12 cellular contexts compared by ENCODE assay signal in genomic region chr10:1957057-1957456, GRCh38.
"Had no signal": no experiment of that assay in that cellular context is flagged by ENCODE, and none has a peak within 500 bp of the region (broad histone marks: within the 10 kb centered on the region; RNA-seq: fewer than 3 reads in every experiment).

No MANE protein-coding gene starts in this region.

- H3K27ac Mint-ChIP-seq: activated B cell treated with CpG ODN at 0.5 μM for 24 hours; T-helper 1 cell treated with Interleukin-12 subunit alpha and Interleukin-12 subunit beta and Interleukin-4 antibody, amounts not matched to agents 30 μg/mL and 1 μg/mL, for 36 hours had no signal

- H3K9me3 ChIP-seq: esophagus squamous epithelium, neutrophil had no signal

- H3K36me3 ChIP-seq: cardiac muscle cell, esophagus squamous epithelium, neutrophil had no signal

- H3K4me1 ChIP-seq: esophagus squamous epithelium had no signal

- H3K27me3 Mint-ChIP-seq: activated B cell treated with CpG ODN at 0.5 μM for 24 hours had no signal

- H3K4me3 Mint-ChIP-seq: activated B cell treated with CpG ODN at 0.5 μM for 24 hours; T-helper 1 cell treated with Interleukin-12 subunit alpha and Interleukin-12 subunit beta and Interleukin-4 antibody, amounts not matched to agents 30 μg/mL and 1 μg/mL, for 36 hours had no signal

- H3K27ac ChIP-seq: cardiac muscle cell, esophagus squamous epithelium, neutrophil had no signal

- H3K9me3 Mint-ChIP-seq: activated B cell treated with CpG ODN at 0.5 μM for 24 hours; T-helper 1 cell treated with Interleukin-12 subunit alpha and Interleukin-12 subunit beta and Interleukin-4 antibody, amounts not matched to agents 30 μg/mL and 1 μg/mL, for 36 hours had no signal

- DNase-seq: activated B cell treated with CpG ODN at 0.5 μM for 24 hours, esophagus squamous epithelium, foreskin fibroblast, glutamatergic neuron, left cardiac atrium, midbrain, trophoblast cell had no signal

- H3K27me3 ChIP-seq: cardiac muscle cell, esophagus squamous epithelium, neutrophil had no signal

- H3K4me3 ChIP-seq: cardiac muscle cell, esophagus squamous epithelium, lung had no signal

- H3K4me1 Mint-ChIP-seq: activated B cell treated with CpG ODN at 0.5 μM for 24 hours had no signal

- ATAC-seq: left cardiac atrium, SK-N-SH treated with all-trans-retinoic acid at 6 μM for 48 hours had no signal
